Comparison of ENCODE assay signal across 8 cellular contexts in genomic region chr1:235253219-235253640, GRCh38.
DNase-seq lines count a peak whose midpoint lies in the region; ATAC-seq and TF ChIP-seq lines count a peak whose summit lies in the region.

No MANE protein-coding gene starts in this region.

- DNase-seq in CD1c-positive myeloid dendritic cell (ENCODE audit: extremely low spot score) (peak; percentile 72), RWPE1 (ENCODE audit: low spot score) (peak; percentile 44), glomerular endothelial cell (ENCODE audit: extremely low read depth, low read depth, low spot score) (peak; percentile 47), posterior cingulate gyrus (peak in 7 of 10 donors; percentile 44 to 90 (median 57)), vagina (ENCODE audit: extremely low spot score in 2 of 2) (no peak)
- DNase-seq in activated gamma-delta T cell treated with anti-CD3 and anti-CD28 coated beads, Interleukin-2, amount 50 U/mL, for 16 hours (ENCODE audit: low read depth) = peak; percentile 35

- no peaks in the 10 kb centered on the region for H3K27me3 ChIP-seq in vagina

- peak; percentile 98 for TF ChIP-seq CTCF in LNCAP (IDR thresholded peaks at IDR 0.05)
- TF ChIP-seq CTCF in RWPE1 (conservative IDR thresholded peaks at IDR 0.05; ENCODE audit: low read depth) = peak; percentile 94
- TF ChIP-seq CTCF in vagina (IDR thresholded peaks at IDR 0.05) = peak; percentile 43 to 70 (median 44)

- ATAC-seq in GM19467 (IDR thresholded peaks at IDR 0.05; ENCODE audit: unreplicated experiment) = peak; percentile 61

- H3K27ac ChIP-seq in RWPE1 (no peak overlapping the region), vagina (no peak overlapping the region)

- no peak for TF ChIP-seq POLR2A in vagina (IDR thresholded peaks at IDR 0.05)

- peaks cover 6% of the 10 kb centered on the region for H3K4me1 ChIP-seq in vagina

- intact Hi-C loops in posterior cingulate gyrus (cut with DNase I) (loop anchor here (1.0 to 10.0 kb wide), 3 partner anchors 76 to 252 kb away; partner anchors contain the start of genes ARID4B, B3GALNT2 and GGPS1), vagina (cut with DNase I) (no loop called here)

- CTCF ChIA-PET in RWPE1 (lab: Yijun Ruan, JAX) = interaction anchor here (0.5 to 2.0 kb wide), 4 partner anchors 60 to 163 kb away, joined by 3 to 8 read pairs (median 6); no protein-coding TSS in a partner anchor

- H3K36me3 ChIP-seq in vagina = no peaks in the 10 kb centered on the region

- no peak overlapping the region for H3K4me3 ChIP-seq in vagina

- no peaks in the 10 kb centered on the region for H3K9me3 ChIP-seq in vagina

- POLR2A ChIA-PET in RWPE1 (lab: Yijun Ruan, JAX; ENCODE audit: low non-redundant PET) = no interaction called here

Comparison
In these comparisons a context has a peak if more than half of its experiments do, and no peak if none do; other contexts are left out.
1. DNase-seq: peak in CD1c-positive myeloid dendritic cell (single experiment), RWPE1 (single experiment), activated gamma-delta T cell treated with anti-CD3 and anti-CD28 coated beads, Interleukin-2, amount 50 U/mL, for 16 hours (single experiment), glomerular endothelial cell (single experiment) and posterior cingulate gyrus (7 of 10); none in vagina (0 of 2).
2. CTCF ChIP-seq: peak in every context shown above with its lines; median percentile 98 in LNCAP; 94 in RWPE1; 44 in vagina.